Comparison of ENCODE assay signal across 10 cellular contexts in genomic region chr2:98607104-98607503, GRCh38. TPM values are rescaled to one million over a fixed set of nuclear protein-coding genes. Genes with fewer than 3 reads are reported as not detected.
A peak's percentile ranks its signal among the peaks of the same experiment; 100 is the strongest.
DNase-seq lines count a peak whose midpoint lies in the region; ATAC-seq, FAIRE-seq and TF ChIP-seq lines count a peak whose summit lies in the region.
"Had no signal": no experiment of that assay in that cellular context is flagged by ENCODE, and none has a peak within 500 bp of the region (broad histone marks: within the 10 kb centered on the region; RNA-seq: fewer than 3 reads in every experiment).

No MANE protein-coding gene starts in this region.

- DNase-seq in BE2C (no peak), cardiac fibroblast (ENCODE audit: low read depth in 2 of 2) (no peak), erythroblast (lab: John Stamatoyannopoulos, UW) (no peak), GM12892 (ENCODE audit: insufficient read length) (no peak), SW 1271 (lab: John Stamatoyannopoulos, UW) (no peak)
- DNase-seq in naive thymus-derived CD8-positive, alpha-beta T cell: no peak
- DNase-seq: cortex of kidney, NCI-H146 had no signal

- TF ChIP-seq CTCF in BE2C (IDR thresholded peaks at IDR 0.05; ENCODE audit: low read depth, low read length) (no peak), cardiac fibroblast (IDR thresholded peaks at IDR 0.05; ENCODE audit: low read depth, low read length) (no peak)

- H3K4me1 Mint-ChIP-seq in naive thymus-derived CD8-positive, alpha-beta T cell: peaks cover 36 to 72% (median 67%) of the 10 kb centered on the region in 4 donors

- H3K36me3 Mint-ChIP-seq in naive thymus-derived CD8-positive, alpha-beta T cell: peaks cover 0 to 46% (median 3%) of the 10 kb centered on the region in 3 donors

- H3K4me3 ChIP-seq in BE2C (ENCODE audit: low read depth, low read length): peak overlapping the region; percentile 87
- H3K4me3 ChIP-seq in cardiac fibroblast (replicated peaks in 1 of 2; ENCODE audit: low read depth in 2 of 2, low read length in 2 of 2): peak overlapping the region; percentile 85 to 88

- H3K27me3 Mint-ChIP-seq in naive thymus-derived CD8-positive, alpha-beta T cell: no peaks in the 10 kb centered on the region

- H3K4me3 Mint-ChIP-seq in naive thymus-derived CD8-positive, alpha-beta T cell: peak overlapping the region; percentile 87 to 97 (median 92)

- no peaks in the 10 kb centered on the region for H3K27me3 ChIP-seq in BE2C

- POLR2A ChIA-PET in naive thymus-derived CD8-positive, alpha-beta T cell (lab: Charles Lee): interaction anchor here (0.8 to 2.1 kb wide), 3 partner anchors 14 to 164 kb away, joined by 3 to 5 read pairs (median 3); partner anchors contain the start of gene MGAT4A

- TF ChIP-seq POLR2A in erythroblast (IDR thresholded peaks at IDR 0.05; ENCODE audit: low read length) (no peak), GM12892 (IDR thresholded peaks at IDR 0.05; ENCODE audit: low read depth, low read length) (no peak)

- no peak for ATAC-seq in naive thymus-derived CD8-positive, alpha-beta T cell
- ATAC-seq in HG03469 (IDR thresholded peaks at IDR 0.05; ENCODE audit: unreplicated experiment): no peak

- H3K27ac Mint-ChIP-seq in naive thymus-derived CD8-positive, alpha-beta T cell: peak overlapping the region; percentile 90 to 97 (median 94)

- H3K4me1 ChIP-seq in BE2C: no peaks in the 10 kb centered on the region

- H3K9me3 ChIP-seq in BE2C (no peaks in the 10 kb centered on the region), KOPT-K1 (ENCODE audit: insufficient read depth, low read length, poor library complexity, severe bottlenecking) (no peaks in the 10 kb centered on the region)

- peak overlapping the region; percentile 96 for H3K27ac ChIP-seq in KOPT-K1 (ENCODE audit: low read depth, low read length, poor library complexity, severe bottlenecking)

- FAIRE-seq in GM12892 (lab: Jason Lieb, UNC): no peak

- no peaks in the 10 kb centered on the region for H3K36me3 ChIP-seq in BE2C
- H3K36me3 ChIP-seq in KOPT-K1 (ENCODE audit: insufficient read depth, low read length): peaks cover 58% of the 10 kb centered on the region

- no peaks in the 10 kb centered on the region for H3K9me3 Mint-ChIP-seq in naive thymus-derived CD8-positive, alpha-beta T cell

RNA-seq across cellular contexts. Expression of gene COA5, which starts 1.2 kb away (rescaled TPM):
- 21.3 TPM for polyA plus RNA-seq in BE2C (2012; ENCODE audit: insufficient read depth, insufficient read length, low read depth)
- 10 to 100 TPM; 44.9 to 48.6 TPM for total RNA-seq in naive thymus-derived CD8-positive, alpha-beta T cell
- 10 to 100 TPM; 29.8 to 43.8 (median 42.4) TPM for polyA plus RNA-seq in naive thymus-derived CD8-positive, alpha-beta T cell
- polyA plus RNA-seq in GM12892 (2012; ENCODE audit: missing spikeins): 38.7 TPM

RNA-seq across cellular contexts. Expression of gene UNC50, which starts 1.3 kb away (rescaled TPM):
- 21.1 TPM for polyA plus RNA-seq in BE2C (2012; ENCODE audit: insufficient read depth, insufficient read length, low read depth)
- total RNA-seq in naive thymus-derived CD8-positive, alpha-beta T cell: 10 to 100 TPM; 41.3 to 45.1 TPM
- 10 to 100 TPM; 32.1 to 41.7 (median 36.3) TPM for polyA plus RNA-seq in naive thymus-derived CD8-positive, alpha-beta T cell
- 33.3 TPM for polyA plus RNA-seq in GM12892 (2012; ENCODE audit: missing spikeins)
